31 cellular contexts compared by ENCODE assay signal in the genomic region with DNA sequence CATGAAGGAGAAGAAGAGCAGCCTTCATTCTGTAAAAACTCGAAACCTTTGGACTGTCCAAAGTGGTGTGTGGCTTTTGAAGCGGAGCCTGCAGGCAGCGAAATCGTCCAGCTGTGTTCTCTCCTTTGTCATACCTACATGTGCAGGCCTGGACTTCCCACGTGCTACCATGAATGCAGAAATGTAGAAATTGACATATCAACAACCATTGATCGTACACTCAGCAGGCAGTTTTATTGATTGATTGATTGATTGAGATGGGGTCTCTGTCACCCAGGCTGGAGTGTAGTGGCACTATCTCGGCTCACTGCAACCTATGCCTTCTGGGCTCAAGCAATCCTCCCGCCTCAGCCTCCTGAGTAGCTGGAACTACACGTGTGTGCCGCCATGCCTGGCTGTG.
"Had no signal": no experiment of that assay in that cellular context is flagged by ENCODE, and none has a peak within 500 bp of the region (broad histone marks: within the 10 kb centered on the region; RNA-seq: fewer than 3 reads in every experiment).

No MANE protein-coding gene starts in this region.

- H3K36me3 ChIP-seq: pancreas, suprapubic skin had no signal

- H3K4me3 ChIP-seq: adrenal gland, body of pancreas, esophagus muscularis mucosa, heart left ventricle, left ventricle myocardium inferior, lung, pancreas, psoas muscle, suprapubic skin, tibial artery had no signal

- H3K27me3 Mint-ChIP-seq: activated CD8-positive, alpha-beta T cell treated with anti-CD3 and anti-CD28 coated beads for 36 hours had no signal

- H3K9me3 Mint-ChIP-seq: activated CD8-positive, alpha-beta T cell treated with anti-CD3 and anti-CD28 coated beads for 36 hours; activated naive CD4-positive, alpha-beta T cell treated with anti-CD3 and anti-CD28 coated beads for 36 hours; activated naive CD8-positive, alpha-beta T cell treated with anti-CD3 and anti-CD28 coated beads for 36 hours; activated T-helper 1 cell treated with anti-CD3 and anti-CD28 coated beads, Interleukin-12 subunit alpha, Interleukin-12 subunit beta, Interleukin-2, Interleukin-4 antibody, amounts not matched to agents 30 ng/mL and 10 ng/mL and 1 ng/mL, durations not matched to agents 14 hours and 24 hours and 36 hours; nephron progenitor cell; T-helper 1 cell treated with Interleukin-12 subunit alpha and Interleukin-12 subunit beta and Interleukin-4 antibody, amounts not matched to agents 30 μg/mL and 1 μg/mL, for 36 hours had no signal

- DNase-seq: activated CD4-positive, alpha-beta T cell treated with anti-CD3 and anti-CD28 coated beads, Interleukin-2, amount 50 U/mL, for 1 hour; activated CD4-positive, CD25-positive, alpha-beta regulatory T cell treated with anti-CD3 and anti-CD28 coated beads, Interleukin-2, amount 50 U/mL, for 72 hours; activated CD8-positive, alpha-beta T cell treated with anti-CD3 and anti-CD28 coated beads for 36 hours; activated effector memory CD4-positive, alpha-beta T cell treated with anti-CD3 and anti-CD28 coated beads, Interleukin-2, amount 50 U/mL, for 16 hours; activated naive CD4-positive, alpha-beta T cell treated with anti-CD3 and anti-CD28 coated beads for 36 hours; activated naive CD8-positive, alpha-beta T cell treated with anti-CD3 and anti-CD28 coated beads for 36 hours; activated T-cell treated with anti-CD3 and anti-CD28 coated beads, Interleukin-2, amount 50 U/mL, for 1 hour; aorta; body of pancreas; dermis blood vessel endothelial cell; effector CD4-positive, alpha-beta T cell; foreskin keratinocyte; heart left ventricle; hypothalamus; kidney glomerular epithelial cell; left ventricle myocardium inferior; mesendoderm; nephron progenitor cell; pancreas; psoas muscle; stimulated activated naive CD4-positive, alpha-beta T cell; SW 1271; T1000; tibial artery; WERI-Rb-1 had no signal

- H3K27ac Mint-ChIP-seq: nephron progenitor cell had no signal

- ATAC-seq: activated CD8-positive, alpha-beta T cell treated with anti-CD3 and anti-CD28 coated beads for 36 hours; body of pancreas; foreskin keratinocyte; heart left ventricle; pancreas; psoas muscle had no signal

- H3K4me1 ChIP-seq: foreskin keratinocyte had no signal

- H3K27me3 ChIP-seq: adrenal gland, body of pancreas, esophagus muscularis mucosa, foreskin keratinocyte, heart left ventricle, pancreas, suprapubic skin, tibial artery had no signal

- H3K9me3 ChIP-seq: adrenal gland, body of pancreas, esophagus muscularis mucosa, left ventricle myocardium inferior, pancreas, psoas muscle, suprapubic skin, tibial artery had no signal

- H3K27ac ChIP-seq: adrenal gland, body of pancreas, esophagus muscularis mucosa, foreskin keratinocyte, pancreas, suprapubic skin, tibial artery had no signal
